Comparison of ENCODE assay signal across 8 cellular contexts in the genomic region with DNA sequence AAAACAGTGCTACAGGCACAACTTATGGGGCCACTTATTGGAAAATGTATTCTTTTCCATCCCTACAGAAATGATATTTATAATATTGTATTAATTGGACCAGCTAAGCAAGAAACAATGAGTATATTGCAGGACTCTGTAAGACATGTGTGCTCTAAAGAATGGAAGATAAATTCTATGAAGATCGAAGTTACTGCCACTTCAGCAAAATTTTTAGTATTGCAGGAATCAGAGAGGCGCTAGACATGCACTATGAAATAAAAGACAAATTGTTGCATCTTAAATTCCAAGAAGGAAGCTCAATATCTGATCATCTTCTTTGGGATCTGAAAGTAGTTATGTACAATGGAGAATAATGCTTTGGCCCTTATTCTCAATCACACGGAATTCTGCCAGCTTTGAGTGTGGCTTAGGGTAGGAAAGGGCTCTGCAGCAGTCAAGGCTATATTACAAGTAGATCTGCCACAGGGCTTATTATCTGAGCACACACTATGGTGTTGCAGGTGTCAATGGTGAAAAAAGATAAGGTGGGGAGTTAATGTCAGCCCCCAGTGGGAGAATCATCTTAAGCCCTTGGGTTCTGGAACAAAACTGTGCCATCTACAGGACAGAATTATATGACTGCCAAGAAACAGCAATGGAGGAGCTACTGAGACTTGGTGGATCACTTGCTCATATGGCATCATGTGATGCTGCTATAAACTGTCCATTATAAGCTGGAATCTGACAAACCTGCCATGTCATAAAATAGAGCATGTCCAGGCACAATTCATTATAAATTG.
DNase-seq lines count a peak whose midpoint lies in the region; ATAC-seq and TF ChIP-seq lines count a peak whose summit lies in the region.

No MANE protein-coding gene starts in this region.

- DNase-seq in NCI-H82 (lab: John Stamatoyannopoulos, UW) (peak; percentile 52), NCI-H82 treated with DMSO at 0.1 percent for 48 hours (lab: John Stamatoyannopoulos, UW; ENCODE audit: unreplicated experiment) (no peak), WERI-Rb-1 (no peak), retinal pigment epithelial cell (ENCODE audit: low read depth) (no peak), CD1c-positive myeloid dendritic cell (ENCODE audit: extremely low spot score) (no peak)
- DNase-seq in activated naive CD4-positive, alpha-beta T cell treated with Interleukin-2 at 50 U/mL for 16 hours = no peak

- TF ChIP-seq CTCF in WERI-Rb-1 (IDR thresholded peaks at IDR 0.05; ENCODE audit: low read depth, low read length) (peak; percentile 55), retinal pigment epithelial cell (conservative IDR thresholded peaks at IDR 0.05; ENCODE audit: low read depth, low read length) (peak; percentile 40)

- no peaks in the 10 kb centered on the region for H3K9me3 ChIP-seq in WERI-Rb-1 (ENCODE audit: severe bottlenecking)

- H3K27ac ChIP-seq in WERI-Rb-1 = no peak overlapping the region

- H3K4me3 ChIP-seq in WERI-Rb-1 (ENCODE audit: low read depth, low read length) (no peak overlapping the region), retinal pigment epithelial cell (ENCODE audit: low read length) (no peak overlapping the region)

- no peaks in the 10 kb centered on the region for H3K27me3 ChIP-seq in WERI-Rb-1 (ENCODE audit: insufficient read depth, low read depth, severe bottlenecking)

- no peaks in the 10 kb centered on the region for H3K36me3 ChIP-seq in WERI-Rb-1

- peak; percentile 57 for ATAC-seq in HG03354 (IDR thresholded peaks at IDR 0.05; ENCODE audit: poor library complexity, severe bottlenecking, unreplicated experiment)
- ATAC-seq in HG03442 (IDR thresholded peaks at IDR 0.05; ENCODE audit: unreplicated experiment) = no peak
